ENCODE assay signal across 9 cellular contexts in the genomic region with DNA sequence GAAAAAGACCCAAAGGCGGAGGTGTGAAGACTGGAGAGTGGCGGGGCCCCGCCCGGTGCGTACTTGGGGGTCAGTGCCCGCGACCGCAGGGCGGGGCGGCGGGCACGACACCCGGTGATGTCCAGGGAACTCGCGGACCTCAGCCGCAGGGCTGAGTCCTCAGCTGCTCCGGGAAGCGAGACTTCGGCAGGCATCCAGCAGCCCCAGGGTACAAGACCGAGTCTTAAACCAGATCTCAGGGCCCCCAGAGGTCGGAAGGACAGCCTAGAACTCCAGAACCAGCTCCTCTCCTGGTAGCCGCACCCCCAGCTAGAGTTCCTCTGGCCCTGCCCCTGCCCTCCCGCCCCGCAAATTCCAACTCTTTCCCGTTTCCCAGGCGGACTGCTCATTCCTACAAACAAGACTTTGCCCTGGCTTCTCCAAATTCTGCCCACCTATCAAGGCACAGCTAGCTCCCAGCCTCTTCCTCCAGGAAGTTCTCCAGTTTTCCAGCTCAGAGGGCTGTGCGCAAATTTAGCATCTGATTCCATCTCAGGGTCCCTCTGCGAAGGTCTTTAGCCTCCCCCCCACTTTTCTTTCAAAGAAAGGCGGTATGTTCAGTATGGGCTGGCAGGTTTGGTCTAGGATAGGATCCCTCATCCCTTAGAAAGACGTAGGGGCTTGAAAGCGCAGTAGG. TPM values are rescaled to one million over a fixed set of nuclear protein-coding genes. Genes with fewer than 3 reads are reported as not detected.
DNase-seq lines count a peak whose midpoint lies in the region; ATAC-seq and TF ChIP-seq lines count a peak whose summit lies in the region.
"Had no signal": no experiment of that assay in that cellular context is flagged by ENCODE, and none has a peak within 500 bp of the region (broad histone marks: within the 10 kb centered on the region; RNA-seq: fewer than 3 reads in every experiment).

No MANE protein-coding gene starts in this region.

- H3K4me1 Mint-ChIP-seq in naive B cell, result peaks cover 13 to 26% (median 19%) of the 10 kb centered on the region in 3 donors

- H3K27ac ChIP-seq in OCI-LY7 (ENCODE audit: low read depth, low read length, poor library complexity, severe bottlenecking) (no peak overlapping the region), ectodermal cell (ENCODE audit: insufficient read depth, low read depth, low read length, poor library complexity, severe bottlenecking) (no peak overlapping the region)
- H3K27ac ChIP-seq: SJSA1 had no signal

- H3K36me3 Mint-ChIP-seq in naive B cell, result no peaks in the 10 kb centered on the region

- no peaks in the 10 kb centered on the region for H3K36me3 ChIP-seq in OCI-LY7 (ENCODE audit: insufficient read depth, low read length)
- H3K36me3 ChIP-seq in ectodermal cell (ENCODE audit: control insufficient read depth, insufficient read depth, low read length), result no peaks in the 10 kb centered on the region
- H3K36me3 ChIP-seq: SJSA1 had no signal

- no peaks in the 10 kb centered on the region for H3K4me1 ChIP-seq in OCI-LY7 (ENCODE audit: insufficient read depth, low read length, poor library complexity, severe bottlenecking)
- peaks cover 11% of the 10 kb centered on the region for H3K4me1 ChIP-seq in ectodermal cell (ENCODE audit: control insufficient read depth, insufficient read depth, low read length)

- intact Hi-C loops in OCI-LY7 (cut with micrococcal nuclease; ENCODE audit: unreplicated experiment), result loop anchor here (2.0 kb wide), 2 partner anchors 36 to 406 kb away; no protein-coding TSS in a partner anchor

- no peaks in the 10 kb centered on the region for H3K9me2 ChIP-seq in OCI-LY7 (ENCODE audit: insufficient read depth, low read length)

- no peaks in the 10 kb centered on the region for H4K20me1 ChIP-seq in OCI-LY7 (ENCODE audit: insufficient read depth, low read length)

- no peak for TF ChIP-seq CTCF in OCI-LY7 (conservative IDR thresholded peaks at IDR 0.05; ENCODE audit: low read length)

- H3K27me3 ChIP-seq in ectodermal cell (ENCODE audit: control insufficient read depth, insufficient read depth, low read length, poor library complexity, severe bottlenecking), result peaks cover 70% of the 10 kb centered on the region

- H3K9me3 ChIP-seq in OCI-LY7 (ENCODE audit: low read length) (no peaks in the 10 kb centered on the region), ectodermal cell (ENCODE audit: control insufficient read depth, low read length) (no peaks in the 10 kb centered on the region)
- H3K9me3 ChIP-seq: SJSA1 had no signal

- peak overlapping the region; percentile 78 to 95 (median 92) for H3K4me3 Mint-ChIP-seq in naive B cell

- H3K27me3 Mint-ChIP-seq in naive B cell, result peaks cover 50 to 85% (median 67%) of the 10 kb centered on the region in 3 donors

- CTCF ChIA-PET in OCI-LY7 (lab: Charles Lee; ENCODE audit: unreplicated experiment), result interaction anchor here (0.6 to 1.6 kb wide), 9 partner anchors 12 to 1979 kb away, joined by 3 to 6 read pairs (median 4); no protein-coding TSS in a partner anchor

- DNase-seq in G401 (ENCODE audit: low spot score) (peak; percentile 10), OCI-LY7 (ENCODE audit: low spot score) (no peak), naive B cell (no peak), NCI-H1930 (lab: John Stamatoyannopoulos, UW) (no peak)
- DNase-seq in stimulated activated CD4-positive, alpha-beta T cell treated with anti-CD3 and anti-CD28 coated beads, Interleukin-4, amount 100 ng/mL, for 24 hours, result no peak

- in situ Hi-C loops in G401 (cut with HindIII; ENCODE audit: low sequenced_read_pairs), result no loop called here

- H3K4me2 ChIP-seq in OCI-LY7 (ENCODE audit: low read length), result peak overlapping the region; percentile 70

- 2% methylated on average over 31 of the region's 31 CpGs for WGBS in ectodermal cell, 2 experiments

- peak overlapping the region in 3 of 6 donors; percentile 27 to 80 (median 42) for H3K27ac Mint-ChIP-seq in naive B cell

- H3K79me2 ChIP-seq in OCI-LY7 (ENCODE audit: insufficient read depth, low read depth, low read length), result no peaks in the 10 kb centered on the region

- no TSS peak for BruUV-seq in OCI-LY7 (replicated peaks; lab: Mats Ljungman, UMichigan)

- H3K9me3 Mint-ChIP-seq in naive B cell, result no peaks in the 10 kb centered on the region

- POLR2A ChIA-PET in OCI-LY7 (lab: Charles Lee), result interaction anchor here (1.4 kb wide), 1 partner anchor 37 kb away, joined by 3 read pairs; no protein-coding TSS in a partner anchor

- no peak overlapping the region for H3K4me3 ChIP-seq in OCI-LY7 (ENCODE audit: low read depth, low read length, poor library complexity, severe bottlenecking)
- H3K4me3 ChIP-seq in ectodermal cell (ENCODE audit: insufficient read depth, low read depth, low read length), result peak overlapping the region; percentile 30

- ATAC-seq in naive B cell (ENCODE audit: low read depth in 2 of 2) (no peak), HG03196 (IDR thresholded peaks at IDR 0.05; ENCODE audit: unreplicated experiment) (no peak)
- no peak for ATAC-seq in activated CD4-positive, CD25-positive, alpha-beta regulatory T cell treated with anti-CD3 and anti-CD28 coated beads, Interleukin-2, amount 50 U/mL, for 24 hours

- peak overlapping the region; percentile 43; the same call in 1 of the 2 replicates for H2AFZ ChIP-seq in OCI-LY7 (ENCODE audit: low read length)

RNA-seq across cellular contexts. Expression of a gene that starts 26.0 kb away (rescaled TPM):
- not detected in 2 replicates for total RNA-seq in G401 (2014; rRNA removed; shearing (Covaris generic))
- total RNA-seq in OCI-LY7 (2014; rRNA removed; shearing (Covaris generic)), result not detected in 2 replicates
- not detected in 2 replicates for total RNA-seq in OCI-LY7 (2022)
- polyA plus RNA-seq in ectodermal cell (2013, experiment 1 of 4), result not detected
- polyA plus RNA-seq in ectodermal cell (2013, experiment 2 of 4), result not detected
- not detected for polyA plus RNA-seq in ectodermal cell (2013, experiment 3 of 4)
- polyA plus RNA-seq in ectodermal cell (2013, experiment 4 of 4), result not detected
- not detected for polyA plus RNA-seq in naive B cell (ENCODE audit: low read depth in 6 of 6)
- total RNA-seq: SJSA1 had no signal

RNA-seq across cellular contexts. Expression of a gene that starts 37.7 kb away (rescaled TPM):
- total RNA-seq in G401 (2014; rRNA removed; shearing (Covaris generic)), result 40.0 and 40.5 TPM in 2 replicates
- total RNA-seq in OCI-LY7 (2014; rRNA removed; shearing (Covaris generic)), result 32.9 and 42.2 TPM in 2 replicates
- 33.2 and 38.2 TPM in 2 replicates for total RNA-seq in OCI-LY7 (2022)
- 46.3 TPM for polyA plus RNA-seq in ectodermal cell (2013, experiment 1 of 4)
- 49.1 TPM for polyA plus RNA-seq in ectodermal cell (2013, experiment 2 of 4)
- 28.4 TPM for polyA plus RNA-seq in ectodermal cell (2013, experiment 3 of 4)
- 30.8 TPM for polyA plus RNA-seq in ectodermal cell (2013, experiment 4 of 4)
- 10 to 100 TPM in 5 of 6 donors, 1 to 10 TPM in 1; 4.9 to 29.2 (median 20.9) TPM for polyA plus RNA-seq in naive B cell (ENCODE audit: low read depth in 6 of 6)

RNA-seq across cellular contexts. Expression of a gene that starts 56.7 kb away (rescaled TPM):
- total RNA-seq in G401 (2014; rRNA removed; shearing (Covaris generic)), result 21.9 and 33.7 TPM in 2 replicates
- total RNA-seq in OCI-LY7 (2014; rRNA removed; shearing (Covaris generic)), result 25.3 and 25.9 TPM in 2 replicates
- 20.6 and 23.0 TPM in 2 replicates for total RNA-seq in OCI-LY7 (2022)
- polyA plus RNA-seq in ectodermal cell (2013, experiment 1 of 4), result 16.4 TPM
- polyA plus RNA-seq in ectodermal cell (2013, experiment 2 of 4), result 16.4 TPM
- polyA plus RNA-seq in ectodermal cell (2013, experiment 3 of 4), result 13.7 TPM
- 13.2 TPM for polyA plus RNA-seq in ectodermal cell (2013, experiment 4 of 4)
- polyA plus RNA-seq in naive B cell (ENCODE audit: low read depth in 6 of 6), result 10 to 100 TPM in 5 of 6 donors, 1 to 10 TPM in 1; 9.5 to 19.1 (median 10.6) TPM

RNA-seq across cellular contexts. Expression of a gene that starts 57.8 kb away (rescaled TPM):
- total RNA-seq in G401 (2014; rRNA removed; shearing (Covaris generic)), result 797 and 982 TPM in 2 replicates
- total RNA-seq in OCI-LY7 (2014; rRNA removed; shearing (Covaris generic)), result 334 and 378 TPM in 2 replicates
- total RNA-seq in OCI-LY7 (2022), result 307 and 347 TPM in 2 replicates
- polyA plus RNA-seq in ectodermal cell (2013, experiment 1 of 4), result 327 TPM
- polyA plus RNA-seq in ectodermal cell (2013, experiment 2 of 4), result 329 TPM
- polyA plus RNA-seq in ectodermal cell (2013, experiment 3 of 4), result 230 TPM
- 241 TPM for polyA plus RNA-seq in ectodermal cell (2013, experiment 4 of 4)
- 100 to 1,000 TPM; 224 to 376 (median 265) TPM for polyA plus RNA-seq in naive B cell (ENCODE audit: low read depth in 6 of 6)
